ENCODE assay signal across 23 cellular contexts in genomic region chr1:90317628-90318027, GRCh38.
"Had no signal": no experiment of that assay in that cellular context is flagged by ENCODE, and none has a peak within 500 bp of the region (broad histone marks: within the 10 kb centered on the region; RNA-seq: fewer than 3 reads in every experiment).

No MANE protein-coding gene starts in this region.

- H3K4me3 ChIP-seq: MG63, SJCRH30 had no signal

- H3K36me3 ChIP-seq: MG63, SJCRH30 had no signal

- H3K9me3 ChIP-seq: MG63, SJCRH30 had no signal

- H3K27me3 ChIP-seq: MG63, SJCRH30 had no signal

- DNase-seq: activated CD4-positive, alpha-beta T cell treated with anti-CD3 and anti-CD28 coated beads for 48 hours; activated CD4-positive, alpha-beta T cell treated with anti-CD3 and anti-CD28 coated beads, Interleukin-2, amount 50 U/mL, for 4 hours; activated CD4-positive, CD25-positive, alpha-beta regulatory T cell treated with anti-CD3 and anti-CD28 coated beads, Interleukin-2, amount 50 U/mL, for 72 hours; activated CD8-positive, alpha-beta T cell treated with anti-CD3 and anti-CD28 coated beads, Interleukin-2, amount 10 ng/mL, durations not matched to agents 7 days and 5 days; activated effector memory CD4-positive, alpha-beta T cell treated with Interleukin-2 at 50 U/mL for 16 hours; activated naive CD4-positive, alpha-beta T cell; activated T-cell treated with anti-CD3 and anti-CD28 coated beads, Interleukin-2, amount 50 U/mL, for 24 hours; aorta; Kasumi-1; MG63; MV-4-11; NCI-H1092 treated with DMSO at 0.1 percent for 48 hours; NCI-H1417 treated with DMSO at 0.1 percent for 48 hours; NCI-H187; NCI-H2081; NCI-H524 treated with DMSO at 0.1 percent for 48 hours; NCI-H748 treated with DMSO at 0.1 percent for 48 hours; SJCRH30; SW 1271 had no signal

- H3K4me1 ChIP-seq: SJCRH30 had no signal

- H3K27me3 Mint-ChIP-seq: activated T-cell treated with anti-CD3 and anti-CD28 coated beads, Interleukin-2, amount 50 U/mL, for 24 hours had no signal

- H3K4me1 Mint-ChIP-seq: activated naive CD4-positive, alpha-beta T cell treated with anti-CD3 and anti-CD28 coated beads, Interleukin-2, amount 50 U/mL, for 24 hours had no signal

- ATAC-seq: activated CD8-positive, alpha-beta T cell treated with anti-CD3 and anti-CD28 coated beads, Interleukin-2, amount 10 ng/mL, durations not matched to agents 7 days and 5 days; Right ventricle myocardium inferior; SK-N-SH treated with all-trans-retinoic acid at 6 μM for 48 hours had no signal

- H3K4me3 Mint-ChIP-seq: activated CD8-positive, alpha-beta T cell treated with anti-CD3 and anti-CD28 coated beads, Interleukin-2, amount 10 ng/mL, durations not matched to agents 7 days and 5 days; activated naive CD4-positive, alpha-beta T cell treated with anti-CD3 and anti-CD28 coated beads, Interleukin-2, amount 50 U/mL, for 24 hours; activated T-cell treated with anti-CD3 and anti-CD28 coated beads, Interleukin-2, amount 50 U/mL, for 24 hours; activated T-helper 1 cell treated with anti-CD3 and anti-CD28 coated beads, Interleukin-12 subunit alpha, Interleukin-12 subunit beta, Interleukin-2, Interleukin-4 antibody, amounts not matched to agents 30 ng/mL and 10 ng/mL and 1 ng/mL, durations not matched to agents 14 hours and 24 hours and 36 hours had no signal

- H3K27ac Mint-ChIP-seq: activated CD8-positive, alpha-beta T cell treated with anti-CD3 and anti-CD28 coated beads, Interleukin-2, amount 10 ng/mL, durations not matched to agents 7 days and 5 days; activated naive CD4-positive, alpha-beta T cell treated with anti-CD3 and anti-CD28 coated beads, Interleukin-2, amount 50 U/mL, for 24 hours; activated T-cell treated with anti-CD3 and anti-CD28 coated beads, Interleukin-2, amount 50 U/mL, for 24 hours; activated T-helper 1 cell treated with anti-CD3 and anti-CD28 coated beads, Interleukin-12 subunit alpha, Interleukin-12 subunit beta, Interleukin-2, Interleukin-4 antibody, amounts not matched to agents 30 ng/mL and 10 ng/mL and 1 ng/mL, durations not matched to agents 14 hours and 24 hours and 36 hours had no signal

- H3K27ac ChIP-seq: SJCRH30 had no signal

- H3K9me3 Mint-ChIP-seq: activated naive CD4-positive, alpha-beta T cell treated with anti-CD3 and anti-CD28 coated beads, Interleukin-2, amount 50 U/mL, for 24 hours; activated T-cell treated with anti-CD3 and anti-CD28 coated beads, Interleukin-2, amount 50 U/mL, for 24 hours; activated T-helper 1 cell treated with anti-CD3 and anti-CD28 coated beads, Interleukin-12 subunit alpha, Interleukin-12 subunit beta, Interleukin-2, Interleukin-4 antibody, amounts not matched to agents 30 ng/mL and 10 ng/mL and 1 ng/mL, durations not matched to agents 14 hours and 24 hours and 36 hours had no signal

- H3K36me3 Mint-ChIP-seq: activated naive CD4-positive, alpha-beta T cell treated with anti-CD3 and anti-CD28 coated beads, Interleukin-2, amount 50 U/mL, for 24 hours had no signal
